ENCODE assay signal across 14 cellular contexts in genomic region chr7:98334077-98334476, GRCh38.
"Had no signal": no experiment of that assay in that cellular context is flagged by ENCODE, and none has a peak within 500 bp of the region (broad histone marks: within the 10 kb centered on the region; RNA-seq: fewer than 3 reads in every experiment).

No MANE protein-coding gene starts in this region.

- ATAC-seq: activated naive CD4-positive, alpha-beta T cell treated with anti-CD3 and anti-CD28 coated beads, Interleukin-2, amount 50 U/mL, for 72 hours; right cardiac atrium had no signal

- H3K27ac ChIP-seq: adrenal gland, breast epithelium, coronary artery, transverse colon, vagina had no signal

- H3K9me3 ChIP-seq: adrenal gland, transverse colon, vagina had no signal

- DNase-seq: activated CD4-positive, alpha-beta T cell treated with anti-CD3 and anti-CD28 coated beads, Interleukin-2, amount 50 U/mL, for 4 hours; activated gamma-delta T cell treated with Interleukin-2 at 50 U/mL for 16 hours; adrenal gland; effector CD4-positive, alpha-beta T cell; right cardiac atrium; stimulated activated CD4-positive, alpha-beta T cell treated with anti-CD3 and anti-CD28 coated beads, Interleukin-15, amount 100 ng/mL, for 24 hours; stimulated activated CD4-positive, alpha-beta T cell treated with anti-CD3 and anti-CD28 coated beads, Interleukin-2, amount 100 ng/mL, for 48 hours; T-helper 2 cell; transverse colon had no signal

- H3K4me3 ChIP-seq: adrenal gland, breast epithelium, coronary artery, lung, transverse colon, vagina had no signal

- H3K4me1 ChIP-seq: adrenal gland, breast epithelium, transverse colon, vagina had no signal

- H3K27me3 ChIP-seq: adrenal gland, breast epithelium, transverse colon, vagina had no signal

- H3K36me3 ChIP-seq: adrenal gland, breast epithelium, transverse colon, vagina had no signal
